In the genomic region with DNA sequence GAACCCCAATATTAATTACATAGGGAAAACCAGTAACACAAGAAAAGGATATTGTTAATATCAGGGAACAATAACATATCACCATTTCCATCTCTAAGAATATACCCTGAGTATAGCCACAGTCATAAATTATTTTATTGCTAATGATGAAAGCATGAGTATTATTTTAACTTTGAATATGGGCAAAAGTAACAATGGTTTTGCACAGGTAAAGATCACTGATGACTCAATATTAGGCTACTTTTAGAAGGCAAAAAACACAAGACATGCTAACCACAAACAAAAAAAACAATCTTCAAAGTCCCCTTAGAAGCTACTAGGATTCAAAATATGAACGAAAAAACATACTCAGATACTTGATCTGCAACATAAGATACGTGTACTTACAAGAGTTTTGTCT, we compare ENCODE assay signal across 32 cellular contexts.
"Had no signal": no experiment of that assay in that cellular context is flagged by ENCODE, and none has a peak within 500 bp of the region (broad histone marks: within the 10 kb centered on the region; RNA-seq: fewer than 3 reads in every experiment).

No MANE protein-coding gene starts in this region.

- ATAC-seq: activated CD8-positive, alpha-beta T cell treated with anti-CD3 and anti-CD28 coated beads for 36 hours; activated T-cell treated with anti-CD3 and anti-CD28 coated beads, Interleukin-2, amount 50 U/mL, for 72 hours; activated T-helper 17 cell treated with anti-CD3 and anti-CD28 coated beads, Interleukin-2, amount 50 U/mL, for 72 hours; body of pancreas; K562 had no signal

- H3K27me3 Mint-ChIP-seq: activated CD4-positive, alpha-beta T cell treated with anti-CD3 and anti-CD28 coated beads, Interleukin-2, amount 10 ng/mL, durations not matched to agents 24 days and 14 days; activated CD8-positive, alpha-beta T cell treated with anti-CD3 and anti-CD28 coated beads for 36 hours; activated naive CD8-positive, alpha-beta T cell treated with anti-CD3 and anti-CD28 coated beads for 36 hours; activated T-helper 17 cell treated with anti-CD3 and anti-CD28 coated beads, Interleukin-2, amount 50 U/mL, for 72 hours had no signal

- H3K36me3 Mint-ChIP-seq: activated naive CD8-positive, alpha-beta T cell treated with anti-CD3 and anti-CD28 coated beads for 36 hours had no signal

- H3K4me3 Mint-ChIP-seq: activated CD4-positive, alpha-beta T cell treated with anti-CD3 and anti-CD28 coated beads, Interleukin-2, amount 10 ng/mL, durations not matched to agents 24 days and 14 days; activated CD8-positive, alpha-beta T cell treated with anti-CD3 and anti-CD28 coated beads for 36 hours; activated naive CD8-positive, alpha-beta T cell treated with anti-CD3 and anti-CD28 coated beads for 36 hours; activated T-cell treated with anti-CD3 and anti-CD28 coated beads, Interleukin-2, amount 50 U/mL, for 72 hours; activated T-helper 17 cell treated with anti-CD3 and anti-CD28 coated beads, Interleukin-2, amount 50 U/mL, for 72 hours had no signal

- H3K4me3 ChIP-seq: ascending aorta, body of pancreas, breast epithelium, K562 had no signal

- H3K27ac ChIP-seq: ascending aorta, body of pancreas, breast epithelium, VCaP had no signal

- H3K4me1 ChIP-seq: ascending aorta, body of pancreas, breast epithelium had no signal

- DNase-seq: activated CD4-positive, alpha-beta T cell treated with anti-CD3 and anti-CD28 coated beads for 1 hour; activated CD4-positive, alpha-beta T cell treated with anti-CD3 and anti-CD28 coated beads, Interleukin-2, amount 10 ng/mL, durations not matched to agents 24 days and 14 days; activated CD4-positive, alpha-beta T cell treated with anti-CD3 and anti-CD28 coated beads, Interleukin-2, amount 50 U/mL, for 4 hours; activated CD4-positive, CD25-positive, alpha-beta regulatory T cell; activated CD8-positive, alpha-beta T cell treated with anti-CD3 and anti-CD28 coated beads for 36 hours; activated effector memory CD4-positive, alpha-beta T cell treated with anti-CD3 and anti-CD28 coated beads, Interleukin-2, amount 50 U/mL, for 16 hours; activated naive CD4-positive, alpha-beta T cell; activated naive CD4-positive, alpha-beta T cell treated with anti-CD3 and anti-CD28 coated beads, Interleukin-2, amount 50 U/mL, for 16 hours; activated naive CD8-positive, alpha-beta T cell treated with anti-CD3 and anti-CD28 coated beads for 36 hours; activated T-cell treated with anti-CD3 and anti-CD28 coated beads, Interleukin-2, amount 50 U/mL, for 1 hour; activated T-cell treated with anti-CD3 and anti-CD28 coated beads, Interleukin-2, amount 50 U/mL, for 72 hours; amygdala; body of pancreas; NCI-H1105; NCI-H1436; NCI-H1694; NCI-H1930; NCI-H2081 treated with DMSO at 0.1 percent for 48 hours; NCI-H226; NCI-H446 treated with DMSO at 0.1 percent for 48 hours; NCI-H524 treated with DMSO at 0.1 percent for 48 hours; NK-92 treated with Interleukin-12 subunit alpha and Interleukin-12 subunit beta, amount 100 ng/mL, for 24 hours; Right ventricle myocardium superior; SW 1271; T-helper 1 cell; T-helper 2 cell; T-helper 9 cell had no signal

- H3K4me1 Mint-ChIP-seq: activated naive CD8-positive, alpha-beta T cell treated with anti-CD3 and anti-CD28 coated beads for 36 hours; activated T-helper 17 cell treated with anti-CD3 and anti-CD28 coated beads, Interleukin-2, amount 50 U/mL, for 72 hours had no signal

- H3K9me3 ChIP-seq: ascending aorta, body of pancreas, breast epithelium had no signal

- H3K27ac Mint-ChIP-seq: activated CD4-positive, alpha-beta T cell treated with anti-CD3 and anti-CD28 coated beads, Interleukin-2, amount 10 ng/mL, durations not matched to agents 24 days and 14 days; activated CD8-positive, alpha-beta T cell treated with anti-CD3 and anti-CD28 coated beads for 36 hours; activated naive CD8-positive, alpha-beta T cell treated with anti-CD3 and anti-CD28 coated beads for 36 hours; activated T-cell treated with anti-CD3 and anti-CD28 coated beads, Interleukin-2, amount 50 U/mL, for 72 hours; activated T-helper 17 cell treated with anti-CD3 and anti-CD28 coated beads, Interleukin-2, amount 50 U/mL, for 72 hours had no signal

- H3K27me3 ChIP-seq: ascending aorta, body of pancreas, breast epithelium had no signal

- H3K9me3 Mint-ChIP-seq: activated CD4-positive, alpha-beta T cell treated with anti-CD3 and anti-CD28 coated beads, Interleukin-2, amount 10 ng/mL, durations not matched to agents 24 days and 14 days; activated CD8-positive, alpha-beta T cell treated with anti-CD3 and anti-CD28 coated beads for 36 hours; activated naive CD8-positive, alpha-beta T cell treated with anti-CD3 and anti-CD28 coated beads for 36 hours; activated T-cell treated with anti-CD3 and anti-CD28 coated beads, Interleukin-2, amount 50 U/mL, for 72 hours; activated T-helper 17 cell treated with anti-CD3 and anti-CD28 coated beads, Interleukin-2, amount 50 U/mL, for 72 hours had no signal

- FAIRE-seq: K562 had no signal

- H3K36me3 ChIP-seq: ascending aorta, breast epithelium had no signal
